In the genomic region with DNA sequence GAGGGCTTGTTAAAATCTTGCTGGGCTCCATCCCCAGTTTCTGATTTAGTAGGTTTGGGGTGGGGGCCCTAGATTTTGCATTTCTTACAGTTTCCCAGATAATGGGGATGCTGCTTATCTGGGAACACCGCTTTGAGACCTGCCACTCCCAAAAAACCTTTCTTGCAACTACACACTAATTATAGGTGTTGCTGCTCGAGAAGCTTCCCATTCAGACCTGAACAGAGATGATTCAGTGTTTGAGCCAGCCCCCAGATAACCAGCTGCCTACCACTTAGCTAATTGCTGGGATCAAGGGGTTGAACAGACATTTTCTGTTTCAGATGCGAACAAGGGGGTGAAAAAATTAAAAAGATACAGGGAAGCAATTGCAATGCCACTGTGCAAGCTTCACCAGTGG, we compare ENCODE assay signal across 17 cellular contexts.
"Had no signal": no experiment of that assay in that cellular context is flagged by ENCODE, and none has a peak within 500 bp of the region (broad histone marks: within the 10 kb centered on the region; RNA-seq: fewer than 3 reads in every experiment).

No MANE protein-coding gene starts in this region.

- H3K4me3 Mint-ChIP-seq: activated naive CD4-positive, alpha-beta T cell treated with anti-CD3 and anti-CD28 coated beads, Interleukin-2, amount 50 U/mL, for 24 hours; central memory CD8-positive, alpha-beta T cell; dendritic cell treated with granulocyte-macrophage colony-stimulating factor and Interleukin-4, amounts not matched to agents 40 ng/mL and 50 ng/mL, for 4 days; effector memory CD8-positive, alpha-beta T cell; neural progenitor cell; stimulated activated effector memory CD8-positive, alpha-beta T cell treated with anti-CD3 and anti-CD28 coated beads, Interleukin-12 subunit alpha, Interleukin-12 subunit beta, amount 100 ng/mL, for 72 hours; T-helper 2 cell treated with Interferon-gamma antibody and Interleukin-4, amounts not matched to agents 5 μg/mL and 100 μg/mL, for 36 hours had no signal

- H3K36me3 ChIP-seq: neural progenitor cell, pancreas, upper lobe of left lung had no signal

- H3K9ac ChIP-seq: neural progenitor cell had no signal

- H3K4me3 ChIP-seq: body of pancreas, hepatocyte, neural progenitor cell, pancreas, skin epidermis, upper lobe of left lung had no signal

- DNase-seq: activated CD4-positive, alpha-beta T cell treated with anti-CD3 and anti-CD28 coated beads, Interleukin-2, amount 50 U/mL, for 4 hours; activated CD4-positive, CD25-positive, alpha-beta regulatory T cell treated with anti-CD3 and anti-CD28 coated beads, Interleukin-2, amount 50 U/mL, for 72 hours; activated T-cell treated with anti-CD3 and anti-CD28 coated beads, Interleukin-2, amount 50 U/mL, for 1 hour; body of pancreas; effector memory CD8-positive, alpha-beta T cell; pancreas; substantia nigra; upper lobe of left lung had no signal

- H3K9me3 Mint-ChIP-seq: activated naive CD4-positive, alpha-beta T cell treated with anti-CD3 and anti-CD28 coated beads, Interleukin-2, amount 50 U/mL, for 24 hours; central memory CD8-positive, alpha-beta T cell; dendritic cell treated with granulocyte-macrophage colony-stimulating factor and Interleukin-4, amounts not matched to agents 40 ng/mL and 50 ng/mL, for 4 days; effector memory CD8-positive, alpha-beta T cell; neural progenitor cell; stimulated activated effector memory CD8-positive, alpha-beta T cell treated with anti-CD3 and anti-CD28 coated beads, Interleukin-12 subunit alpha, Interleukin-12 subunit beta, amount 100 ng/mL, for 72 hours; T-helper 2 cell treated with Interferon-gamma antibody and Interleukin-4, amounts not matched to agents 5 μg/mL and 100 μg/mL, for 36 hours had no signal

- H3K27ac Mint-ChIP-seq: activated naive CD4-positive, alpha-beta T cell treated with anti-CD3 and anti-CD28 coated beads, Interleukin-2, amount 50 U/mL, for 24 hours; dendritic cell treated with granulocyte-macrophage colony-stimulating factor and Interleukin-4, amounts not matched to agents 40 ng/mL and 50 ng/mL, for 4 days; effector memory CD8-positive, alpha-beta T cell; neural progenitor cell; stimulated activated effector memory CD8-positive, alpha-beta T cell treated with anti-CD3 and anti-CD28 coated beads, Interleukin-12 subunit alpha, Interleukin-12 subunit beta, amount 100 ng/mL, for 72 hours; T-helper 2 cell treated with Interferon-gamma antibody and Interleukin-4, amounts not matched to agents 5 μg/mL and 100 μg/mL, for 36 hours had no signal

- H3K27ac ChIP-seq: body of pancreas, epithelial cell of prostate, hepatocyte, neural progenitor cell, pancreas, skin epidermis, upper lobe of left lung had no signal

- H3K27me3 ChIP-seq: body of pancreas, hepatocyte, neural progenitor cell, pancreas, upper lobe of left lung had no signal

- H3K4me1 Mint-ChIP-seq: activated naive CD4-positive, alpha-beta T cell treated with anti-CD3 and anti-CD28 coated beads, Interleukin-2, amount 50 U/mL, for 24 hours; central memory CD8-positive, alpha-beta T cell; stimulated activated effector memory CD8-positive, alpha-beta T cell treated with anti-CD3 and anti-CD28 coated beads, Interleukin-12 subunit alpha, Interleukin-12 subunit beta, amount 100 ng/mL, for 72 hours had no signal

- H3K9me3 ChIP-seq: body of pancreas, pancreas, upper lobe of left lung had no signal

- H3K36me3 Mint-ChIP-seq: activated naive CD4-positive, alpha-beta T cell treated with anti-CD3 and anti-CD28 coated beads, Interleukin-2, amount 50 U/mL, for 24 hours; neural progenitor cell; stimulated activated effector memory CD8-positive, alpha-beta T cell treated with anti-CD3 and anti-CD28 coated beads, Interleukin-12 subunit alpha, Interleukin-12 subunit beta, amount 100 ng/mL, for 72 hours had no signal

- H3K4me2 ChIP-seq: hepatocyte, neural progenitor cell had no signal

- H3K79me2 ChIP-seq: hepatocyte had no signal

- H2AFZ ChIP-seq: hepatocyte, neural progenitor cell had no signal
